1 cellular context compared by ENCODE assay signal in the genomic region with DNA sequence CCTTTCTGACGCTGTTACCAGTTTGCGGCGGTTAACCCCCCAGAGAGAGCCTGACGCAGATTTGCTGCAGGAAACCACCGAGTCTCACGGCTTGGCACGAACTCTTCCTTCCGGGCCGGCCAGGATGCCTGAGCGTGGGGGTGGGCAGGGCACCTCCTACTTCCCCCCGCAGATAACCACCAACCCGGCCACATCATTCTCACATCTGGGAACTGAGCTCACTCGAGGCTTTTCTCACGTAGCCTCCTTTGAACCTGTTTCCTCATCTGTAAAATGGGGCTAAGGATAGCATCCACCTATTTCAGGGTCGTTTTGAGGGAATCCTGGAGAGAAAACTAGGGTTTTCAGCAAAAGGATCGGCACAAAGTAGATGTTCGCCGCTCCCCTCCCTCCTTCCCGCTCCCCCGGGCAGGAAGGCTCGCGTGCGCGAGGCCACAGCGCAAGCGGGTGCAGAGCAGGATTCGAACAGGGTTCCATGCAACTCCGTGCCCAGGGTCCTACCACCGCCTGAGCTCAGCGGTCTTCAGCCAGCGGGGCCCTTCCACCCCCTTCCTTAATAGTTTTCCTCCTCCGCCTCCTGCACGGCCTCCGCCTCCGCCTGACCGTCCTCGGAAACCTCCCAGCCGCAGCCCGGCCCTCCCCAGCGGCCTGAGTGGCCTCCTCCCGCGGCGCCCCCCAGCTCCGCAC.
TF ChIP-seq lines count a peak whose summit lies in the region.

No MANE protein-coding gene starts in this region.

TF ChIP-seq in HCT116, 20 proteins besides CTCF, POLR2A, EP300 and RAD21 (continued from another document):
- TF ChIP-seq, protein P1, sequence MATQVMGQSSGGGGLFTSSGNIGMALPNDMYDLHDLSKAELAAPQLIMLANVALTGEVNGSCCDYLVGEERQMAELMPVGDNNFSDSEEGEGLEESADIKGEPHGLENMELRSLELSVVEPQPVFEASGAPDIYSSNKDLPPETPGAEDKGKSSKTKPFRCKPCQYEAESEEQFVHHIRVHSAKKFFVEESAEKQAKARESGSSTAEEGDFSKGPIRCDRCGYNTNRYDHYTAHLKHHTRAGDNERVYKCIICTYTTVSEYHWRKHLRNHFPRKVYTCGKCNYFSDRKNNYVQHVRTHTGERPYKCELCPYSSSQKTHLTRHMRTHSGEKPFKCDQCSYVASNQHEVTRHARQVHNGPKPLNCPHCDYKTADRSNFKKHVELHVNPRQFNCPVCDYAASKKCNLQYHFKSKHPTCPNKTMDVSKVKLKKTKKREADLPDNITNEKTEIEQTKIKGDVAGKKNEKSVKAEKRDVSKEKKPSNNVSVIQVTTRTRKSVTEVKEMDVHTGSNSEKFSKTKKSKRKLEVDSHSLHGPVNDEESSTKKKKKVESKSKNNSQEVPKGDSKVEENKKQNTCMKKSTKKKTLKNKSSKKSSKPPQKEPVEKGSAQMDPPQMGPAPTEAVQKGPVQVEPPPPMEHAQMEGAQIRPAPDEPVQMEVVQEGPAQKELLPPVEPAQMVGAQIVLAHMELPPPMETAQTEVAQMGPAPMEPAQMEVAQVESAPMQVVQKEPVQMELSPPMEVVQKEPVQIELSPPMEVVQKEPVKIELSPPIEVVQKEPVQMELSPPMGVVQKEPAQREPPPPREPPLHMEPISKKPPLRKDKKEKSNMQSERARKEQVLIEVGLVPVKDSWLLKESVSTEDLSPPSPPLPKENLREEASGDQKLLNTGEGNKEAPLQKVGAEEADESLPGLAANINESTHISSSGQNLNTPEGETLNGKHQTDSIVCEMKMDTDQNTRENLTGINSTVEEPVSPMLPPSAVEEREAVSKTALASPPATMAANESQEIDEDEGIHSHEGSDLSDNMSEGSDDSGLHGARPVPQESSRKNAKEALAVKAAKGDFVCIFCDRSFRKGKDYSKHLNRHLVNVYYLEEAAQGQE (IDR thresholded peaks at IDR 0.05; ENCODE audit: low read depth) = no peak
